In the genomic region with DNA sequence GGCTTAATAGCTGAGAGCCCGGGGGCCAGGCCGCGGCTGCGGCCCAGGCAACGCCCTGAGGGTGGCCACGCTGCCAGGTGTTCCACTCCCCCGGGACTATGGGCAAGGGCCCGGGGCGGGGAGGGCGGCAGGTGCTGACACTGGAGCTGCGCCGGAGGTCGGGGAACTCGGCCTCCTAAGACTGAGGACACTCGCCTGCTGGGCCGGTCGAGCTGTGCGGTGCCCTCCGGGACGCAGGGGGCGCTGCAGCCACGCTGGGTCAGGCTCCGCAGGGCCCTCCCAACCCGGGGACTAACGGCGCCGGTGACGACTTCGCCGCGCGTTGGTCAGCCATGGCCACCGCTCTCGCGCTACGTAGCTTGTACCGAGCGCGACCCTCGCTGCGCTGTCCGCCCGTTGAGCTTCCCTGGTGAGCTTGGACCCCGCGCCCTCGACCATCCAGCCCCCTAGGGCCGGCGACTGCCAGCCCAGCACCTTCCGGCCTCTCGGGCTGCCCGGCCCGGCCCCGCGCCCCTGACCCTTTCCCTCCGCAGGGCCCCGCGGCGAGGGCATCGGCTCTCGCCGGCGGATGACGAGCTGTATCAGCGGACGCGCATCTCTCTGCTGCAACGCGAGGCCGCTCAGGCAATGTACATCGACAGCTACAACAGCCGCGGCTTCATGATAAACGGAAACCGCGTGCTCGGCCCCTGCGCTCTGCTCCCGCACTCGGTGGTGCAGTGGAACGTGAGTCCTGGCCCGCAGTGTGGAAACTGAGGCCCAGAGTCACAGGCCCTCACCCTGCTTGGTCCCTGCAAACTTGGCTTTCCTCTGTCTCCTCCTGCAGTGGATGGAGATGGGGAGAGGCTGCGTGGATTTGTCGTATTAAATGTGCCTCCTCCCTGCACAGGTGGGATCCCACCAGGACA, we compare ENCODE assay signal across 1 cellular context.
A peak's percentile ranks its signal among the peaks of the same experiment; 100 is the strongest.
TF ChIP-seq lines count a peak whose summit lies in the region.

A gene with protein sequence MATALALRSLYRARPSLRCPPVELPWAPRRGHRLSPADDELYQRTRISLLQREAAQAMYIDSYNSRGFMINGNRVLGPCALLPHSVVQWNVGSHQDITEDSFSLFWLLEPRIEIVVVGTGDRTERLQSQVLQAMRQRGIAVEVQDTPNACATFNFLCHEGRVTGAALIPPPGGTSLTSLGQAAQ (plus strand): TSS at position 309 of the 908 bp plus-strand sequence. CDS start 24 bp downstream, at position 333.

TF ChIP-seq in K562, 482 proteins besides CTCF, POLR2A, EP300 and RAD21 (continued from another document and continues in another):
- no peak; the same call in none of the 2 replicates for TF ChIP-seq ZNF431 (CRISPR knock-in tag; IDR thresholded peaks at IDR 0.05)
- TF ChIP-seq ZSCAN29 (IDR thresholded peaks at IDR 0.05): no peak
- no peak; the same call in 1 of the 2 replicates for TF ChIP-seq BRD4 (IDR thresholded peaks at IDR 0.05)
- no peak for TF ChIP-seq RFX5 (IDR thresholded peaks at IDR 0.05; ENCODE audit: low read depth, low read length)
- no peak for TF ChIP-seq ZNF324 (CRISPR knock-in tag; IDR thresholded peaks at IDR 0.05)
- no peak for TF ChIP-seq KHSRP (IDR thresholded peaks at IDR 0.05)
- no peak for TF ChIP-seq SREBF2 (CRISPR knock-in tag; IDR thresholded peaks at IDR 0.05)
- peak; percentile 62 for TF ChIP-seq POLR2G (IDR thresholded peaks at IDR 0.05; ENCODE audit: low read depth, low read length)
- no peak for TF ChIP-seq ZKSCAN8 (CRISPR knock-in tag; IDR thresholded peaks at IDR 0.05)
- TF ChIP-seq, protein P1, sequence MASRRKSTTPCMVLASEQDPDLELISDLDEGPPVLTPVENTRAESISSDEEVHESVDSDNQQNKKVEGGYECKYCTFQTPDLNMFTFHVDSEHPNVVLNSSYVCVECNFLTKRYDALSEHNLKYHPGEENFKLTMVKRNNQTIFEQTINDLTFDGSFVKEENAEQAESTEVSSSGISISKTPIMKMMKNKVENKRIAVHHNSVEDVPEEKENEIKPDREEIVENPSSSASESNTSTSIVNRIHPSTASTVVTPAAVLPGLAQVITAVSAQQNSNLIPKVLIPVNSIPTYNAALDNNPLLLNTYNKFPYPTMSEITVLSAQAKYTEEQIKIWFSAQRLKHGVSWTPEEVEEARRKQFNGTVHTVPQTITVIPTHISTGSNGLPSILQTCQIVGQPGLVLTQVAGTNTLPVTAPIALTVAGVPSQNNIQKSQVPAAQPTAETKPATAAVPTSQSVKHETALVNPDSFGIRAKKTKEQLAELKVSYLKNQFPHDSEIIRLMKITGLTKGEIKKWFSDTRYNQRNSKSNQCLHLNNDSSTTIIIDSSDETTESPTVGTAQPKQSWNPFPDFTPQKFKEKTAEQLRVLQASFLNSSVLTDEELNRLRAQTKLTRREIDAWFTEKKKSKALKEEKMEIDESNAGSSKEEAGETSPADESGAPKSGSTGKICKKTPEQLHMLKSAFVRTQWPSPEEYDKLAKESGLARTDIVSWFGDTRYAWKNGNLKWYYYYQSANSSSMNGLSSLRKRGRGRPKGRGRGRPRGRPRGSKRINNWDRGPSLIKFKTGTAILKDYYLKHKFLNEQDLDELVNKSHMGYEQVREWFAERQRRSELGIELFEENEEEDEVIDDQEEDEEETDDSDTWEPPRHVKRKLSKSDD (conservative IDR thresholded peaks at IDR 0.05; ENCODE audit: low read length): no peak
- no peak for TF ChIP-seq EZH2 (IDR thresholded peaks at IDR 0.05; ENCODE audit: borderline replicate concordance, low read depth, low read length)
- no peak for TF ChIP-seq MXI1 (IDR thresholded peaks at IDR 0.05; ENCODE audit: low read depth, low read length)
- TF ChIP-seq ZZZ3 (IDR thresholded peaks at IDR 0.05): 0 out of 2 replicates have a peak, but pooled peaks have one; percentile 49
- peak; percentile 18; the same call in 1 of the 2 replicates for TF ChIP-seq SAFB (IDR thresholded peaks at IDR 0.05; ENCODE audit: borderline replicate concordance, low read depth, low read length)
- TF ChIP-seq, protein P2, sequence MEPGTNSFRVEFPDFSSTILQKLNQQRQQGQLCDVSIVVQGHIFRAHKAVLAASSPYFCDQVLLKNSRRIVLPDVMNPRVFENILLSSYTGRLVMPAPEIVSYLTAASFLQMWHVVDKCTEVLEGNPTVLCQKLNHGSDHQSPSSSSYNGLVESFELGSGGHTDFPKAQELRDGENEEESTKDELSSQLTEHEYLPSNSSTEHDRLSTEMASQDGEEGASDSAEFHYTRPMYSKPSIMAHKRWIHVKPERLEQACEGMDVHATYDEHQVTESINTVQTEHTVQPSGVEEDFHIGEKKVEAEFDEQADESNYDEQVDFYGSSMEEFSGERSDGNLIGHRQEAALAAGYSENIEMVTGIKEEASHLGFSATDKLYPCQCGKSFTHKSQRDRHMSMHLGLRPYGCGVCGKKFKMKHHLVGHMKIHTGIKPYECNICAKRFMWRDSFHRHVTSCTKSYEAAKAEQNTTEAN (CRISPR knock-in tag; IDR thresholded peaks at IDR 0.05): peak; percentile 76; the same call in 1 of the 2 replicates
- TF ChIP-seq, protein P3, sequence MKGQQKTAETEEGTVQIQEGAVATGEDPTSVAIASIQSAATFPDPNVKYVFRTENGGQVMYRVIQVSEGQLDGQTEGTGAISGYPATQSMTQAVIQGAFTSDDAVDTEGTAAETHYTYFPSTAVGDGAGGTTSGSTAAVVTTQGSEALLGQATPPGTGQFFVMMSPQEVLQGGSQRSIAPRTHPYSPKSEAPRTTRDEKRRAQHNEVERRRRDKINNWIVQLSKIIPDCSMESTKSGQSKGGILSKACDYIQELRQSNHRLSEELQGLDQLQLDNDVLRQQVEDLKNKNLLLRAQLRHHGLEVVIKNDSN (CRISPR knock-in tag; IDR thresholded peaks at IDR 0.05): no peak; the same call in 1 of the 2 replicates
- TF ChIP-seq, protein P4, sequence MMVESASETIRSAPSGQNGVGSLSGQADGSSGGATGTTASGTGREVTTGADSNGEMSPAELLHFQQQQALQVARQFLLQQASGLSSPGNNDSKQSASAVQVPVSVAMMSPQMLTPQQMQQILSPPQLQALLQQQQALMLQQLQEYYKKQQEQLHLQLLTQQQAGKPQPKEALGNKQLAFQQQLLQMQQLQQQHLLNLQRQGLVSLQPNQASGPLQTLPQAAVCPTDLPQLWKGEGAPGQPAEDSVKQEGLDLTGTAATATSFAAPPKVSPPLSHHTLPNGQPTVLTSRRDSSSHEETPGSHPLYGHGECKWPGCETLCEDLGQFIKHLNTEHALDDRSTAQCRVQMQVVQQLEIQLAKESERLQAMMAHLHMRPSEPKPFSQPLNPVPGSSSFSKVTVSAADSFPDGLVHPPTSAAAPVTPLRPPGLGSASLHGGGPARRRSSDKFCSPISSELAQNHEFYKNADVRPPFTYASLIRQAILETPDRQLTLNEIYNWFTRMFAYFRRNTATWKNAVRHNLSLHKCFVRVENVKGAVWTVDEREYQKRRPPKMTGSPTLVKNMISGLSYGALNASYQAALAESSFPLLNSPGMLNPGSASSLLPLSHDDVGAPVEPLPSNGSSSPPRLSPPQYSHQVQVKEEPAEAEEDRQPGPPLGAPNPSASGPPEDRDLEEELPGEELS (CRISPR knock-in tag; IDR thresholded peaks at IDR 0.05; ENCODE audit: borderline replicate concordance): no peak
- TF ChIP-seq, protein P5, sequence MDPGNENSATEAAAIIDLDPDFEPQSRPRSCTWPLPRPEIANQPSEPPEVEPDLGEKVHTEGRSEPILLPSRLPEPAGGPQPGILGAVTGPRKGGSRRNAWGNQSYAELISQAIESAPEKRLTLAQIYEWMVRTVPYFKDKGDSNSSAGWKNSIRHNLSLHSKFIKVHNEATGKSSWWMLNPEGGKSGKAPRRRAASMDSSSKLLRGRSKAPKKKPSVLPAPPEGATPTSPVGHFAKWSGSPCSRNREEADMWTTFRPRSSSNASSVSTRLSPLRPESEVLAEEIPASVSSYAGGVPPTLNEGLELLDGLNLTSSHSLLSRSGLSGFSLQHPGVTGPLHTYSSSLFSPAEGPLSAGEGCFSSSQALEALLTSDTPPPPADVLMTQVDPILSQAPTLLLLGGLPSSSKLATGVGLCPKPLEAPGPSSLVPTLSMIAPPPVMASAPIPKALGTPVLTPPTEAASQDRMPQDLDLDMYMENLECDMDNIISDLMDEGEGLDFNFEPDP (CRISPR knock-in tag; IDR thresholded peaks at IDR 0.05): no peak
- TF ChIP-seq ZNF354B (CRISPR knock-in tag; IDR thresholded peaks at IDR 0.05): no peak
- no peak; a peak in 1 of 4 replicates for TF ChIP-seq FOXK2 (conservative IDR thresholded peaks at IDR 0.05 in 1 of 2, IDR thresholded peaks at IDR 0.05 in 1 of 2; ENCODE audit: low read depth in 2 of 2)
- TF ChIP-seq ZKSCAN3 (CRISPR knock-in tag; IDR thresholded peaks at IDR 0.05): no peak
- TF ChIP-seq ZC3H8 (IDR thresholded peaks at IDR 0.05): no peak
- TF ChIP-seq ZNF780A (CRISPR knock-in tag; IDR thresholded peaks at IDR 0.05): no peak
- TF ChIP-seq BACH1 (tag; IDR thresholded peaks at IDR 0.05): no peak
- peak; percentile 88 for TF ChIP-seq ZNF282 (CRISPR knock-in tag; IDR thresholded peaks at IDR 0.05)
- no peak for TF ChIP-seq HDAC3 (IDR thresholded peaks at IDR 0.05; ENCODE audit: borderline replicate concordance, partially characterized antibody)
- TF ChIP-seq DDX20 (tag; IDR thresholded peaks at IDR 0.05; ENCODE audit: low read depth): no peak
- peak; percentile 23; the same call in 1 of the 2 replicates for TF ChIP-seq SP1 (CRISPR knock-in tag; IDR thresholded peaks at IDR 0.05)
- no peak for TF ChIP-seq SRSF1 (IDR thresholded peaks at IDR 0.05; ENCODE audit: low read depth, low read length)
- no peak for TF ChIP-seq TCF7L2 (IDR thresholded peaks at IDR 0.05; ENCODE audit: low read depth, low read length)
- TF ChIP-seq RCOR1 (IDR thresholded peaks at IDR 0.05; ENCODE audit: borderline replicate concordance in 1 of 2, low read depth in 2 of 2, low read length in 2 of 2): peak in 1 of 2 experiments; percentile 20; a peak in 1 of 4 replicates
- no peak for TF ChIP-seq ARNT (IDR thresholded peaks at IDR 0.05)
- TF ChIP-seq, protein P6, sequence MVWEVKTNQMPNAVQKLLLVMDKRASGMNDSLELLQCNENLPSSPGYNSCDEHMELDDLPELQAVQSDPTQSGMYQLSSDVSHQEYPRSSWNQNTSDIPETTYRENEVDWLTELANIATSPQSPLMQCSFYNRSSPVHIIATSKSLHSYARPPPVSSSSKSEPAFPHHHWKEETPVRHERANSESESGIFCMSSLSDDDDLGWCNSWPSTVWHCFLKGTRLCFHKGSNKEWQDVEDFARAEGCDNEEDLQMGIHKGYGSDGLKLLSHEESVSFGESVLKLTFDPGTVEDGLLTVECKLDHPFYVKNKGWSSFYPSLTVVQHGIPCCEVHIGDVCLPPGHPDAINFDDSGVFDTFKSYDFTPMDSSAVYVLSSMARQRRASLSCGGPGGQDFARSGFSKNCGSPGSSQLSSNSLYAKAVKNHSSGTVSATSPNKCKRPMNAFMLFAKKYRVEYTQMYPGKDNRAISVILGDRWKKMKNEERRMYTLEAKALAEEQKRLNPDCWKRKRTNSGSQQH (CRISPR knock-in tag; IDR thresholded peaks at IDR 0.05): no peak
- peak; percentile 77 for TF ChIP-seq HCFC1 (IDR thresholded peaks at IDR 0.05; ENCODE audit: low read depth, low read length)
- peak; percentile 92 for TF ChIP-seq ZFX (CRISPR knock-in tag; IDR thresholded peaks at IDR 0.05)
- peak; percentile 37; the same call in 1 of the 2 replicates for TF ChIP-seq L3MBTL2 (IDR thresholded peaks at IDR 0.05)
- no peak for TF ChIP-seq KDM1A (IDR thresholded peaks at IDR 0.05)
- TF ChIP-seq, protein P7, sequence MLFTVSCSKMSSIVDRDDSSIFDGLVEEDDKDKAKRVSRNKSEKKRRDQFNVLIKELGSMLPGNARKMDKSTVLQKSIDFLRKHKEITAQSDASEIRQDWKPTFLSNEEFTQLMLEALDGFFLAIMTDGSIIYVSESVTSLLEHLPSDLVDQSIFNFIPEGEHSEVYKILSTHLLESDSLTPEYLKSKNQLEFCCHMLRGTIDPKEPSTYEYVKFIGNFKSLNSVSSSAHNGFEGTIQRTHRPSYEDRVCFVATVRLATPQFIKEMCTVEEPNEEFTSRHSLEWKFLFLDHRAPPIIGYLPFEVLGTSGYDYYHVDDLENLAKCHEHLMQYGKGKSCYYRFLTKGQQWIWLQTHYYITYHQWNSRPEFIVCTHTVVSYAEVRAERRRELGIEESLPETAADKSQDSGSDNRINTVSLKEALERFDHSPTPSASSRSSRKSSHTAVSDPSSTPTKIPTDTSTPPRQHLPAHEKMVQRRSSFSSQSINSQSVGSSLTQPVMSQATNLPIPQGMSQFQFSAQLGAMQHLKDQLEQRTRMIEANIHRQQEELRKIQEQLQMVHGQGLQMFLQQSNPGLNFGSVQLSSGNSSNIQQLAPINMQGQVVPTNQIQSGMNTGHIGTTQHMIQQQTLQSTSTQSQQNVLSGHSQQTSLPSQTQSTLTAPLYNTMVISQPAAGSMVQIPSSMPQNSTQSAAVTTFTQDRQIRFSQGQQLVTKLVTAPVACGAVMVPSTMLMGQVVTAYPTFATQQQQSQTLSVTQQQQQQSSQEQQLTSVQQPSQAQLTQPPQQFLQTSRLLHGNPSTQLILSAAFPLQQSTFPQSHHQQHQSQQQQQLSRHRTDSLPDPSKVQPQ (CRISPR knock-in tag; IDR thresholded peaks at IDR 0.05; ENCODE audit: borderline replicate concordance): no peak
- no peak for TF ChIP-seq ZNF707 (CRISPR knock-in tag; conservative IDR thresholded peaks at IDR 0.05)
- TF ChIP-seq, protein P8, sequence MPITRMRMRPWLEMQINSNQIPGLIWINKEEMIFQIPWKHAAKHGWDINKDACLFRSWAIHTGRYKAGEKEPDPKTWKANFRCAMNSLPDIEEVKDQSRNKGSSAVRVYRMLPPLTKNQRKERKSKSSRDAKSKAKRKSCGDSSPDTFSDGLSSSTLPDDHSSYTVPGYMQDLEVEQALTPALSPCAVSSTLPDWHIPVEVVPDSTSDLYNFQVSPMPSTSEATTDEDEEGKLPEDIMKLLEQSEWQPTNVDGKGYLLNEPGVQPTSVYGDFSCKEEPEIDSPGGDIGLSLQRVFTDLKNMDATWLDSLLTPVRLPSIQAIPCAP (CRISPR knock-in tag; IDR thresholded peaks at IDR 0.05; ENCODE audit: borderline replicate concordance): no peak
- no peak for TF ChIP-seq FUS (optimal IDR thresholded peaks at IDR 0.05; ENCODE audit: low read depth, low read length)
- TF ChIP-seq ZNF124 (CRISPR knock-in tag; IDR thresholded peaks at IDR 0.05): no peak
- TF ChIP-seq NCOA4 (IDR thresholded peaks at IDR 0.05; ENCODE audit: partially characterized antibody): no peak
- no peak for TF ChIP-seq ARID2 (IDR thresholded peaks at IDR 0.05)
- TF ChIP-seq NFYB (IDR thresholded peaks at IDR 0.05; ENCODE audit: extremely low read depth, insufficient read length): no peak
- no peak for TF ChIP-seq CCNT2 (IDR thresholded peaks at IDR 0.05; ENCODE audit: borderline replicate concordance, extremely low read depth, insufficient read length, low read depth, low read length)
